ENCODE assay signal across 18 cellular contexts in the genomic region with DNA sequence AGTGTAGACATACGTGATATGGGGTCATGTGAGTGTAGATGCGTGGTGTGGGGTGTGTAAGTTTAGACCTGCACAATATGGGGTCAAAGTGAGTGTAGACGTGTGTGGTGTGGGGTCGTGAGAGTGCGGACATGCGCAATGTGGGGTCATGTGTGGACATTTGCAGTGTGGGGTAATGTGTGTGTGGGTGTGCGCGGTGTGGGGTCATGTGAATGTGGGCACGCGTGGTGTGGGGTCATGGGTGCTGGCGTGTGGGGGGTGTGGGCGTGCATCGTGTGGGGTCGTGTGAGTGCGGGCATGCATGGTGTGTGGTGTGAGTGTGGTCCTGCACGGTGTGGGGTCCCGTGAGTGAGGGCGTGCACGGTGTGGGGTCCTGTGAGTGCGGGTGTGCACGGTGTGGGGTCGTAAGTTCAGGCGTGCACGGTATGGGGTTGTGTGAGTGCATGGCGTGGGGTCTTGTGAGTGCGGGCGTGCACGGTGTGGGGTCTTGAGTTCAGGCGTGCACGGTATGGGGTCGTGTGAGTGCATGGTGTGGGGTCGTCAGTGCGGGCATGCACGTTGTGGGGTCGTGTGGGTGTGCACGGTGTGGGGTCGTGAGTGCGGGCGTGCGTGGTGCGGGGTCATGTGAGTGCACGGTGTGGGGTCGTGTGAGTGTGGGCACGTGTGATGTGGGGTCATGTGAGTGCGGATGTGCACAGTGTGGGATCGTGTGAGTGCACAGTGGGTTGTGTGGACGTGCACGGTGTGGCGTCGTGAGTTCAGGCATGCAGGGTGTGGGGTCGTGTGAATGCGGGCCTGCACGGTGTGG. TPM values are rescaled to one million over a fixed set of nuclear protein-coding genes. Genes with fewer than 3 reads are reported as not detected.
DNase-seq lines count a peak whose midpoint lies in the region; ATAC-seq, FAIRE-seq and TF ChIP-seq lines count a peak whose summit lies in the region.
"Had no signal": no experiment of that assay in that cellular context is flagged by ENCODE, and none has a peak within 500 bp of the region (broad histone marks: within the 10 kb centered on the region; RNA-seq: fewer than 3 reads in every experiment).

No MANE protein-coding gene starts in this region.

- H3K4me3 ChIP-seq in K562 (no peak overlapping the region), kidney (ENCODE audit: low read length in 2 of 2) (no peak overlapping the region)
- H3K4me3 ChIP-seq: GM23338, PC-9 had no signal

- WGBS in H9 (ENCODE audit: extremely low coverage, insufficient read length, low lambda C conversion rate) = 100% methylated on average over 3 of the region's 53 CpGs
- WGBS in K562 (ENCODE audit: insufficient coverage, low coverage, missing lambda C conversion rate) = 95% methylated on average over 45 of the region's 53 CpGs

- no peak overlapping the region for H2BK120ac ChIP-seq in H9 (ENCODE audit: low read depth, low read length, poor library complexity, severe bottlenecking)

- H3K9ac ChIP-seq in H9 (ENCODE audit: extremely low read depth, insufficient read length, low read length) (no peak overlapping the region), K562 (ENCODE audit: insufficient read depth in 1 of 2, low read depth in 2 of 2, low read length in 2 of 2) (no peak overlapping the region), kidney (ENCODE audit: low read length in 2 of 2) (no peak overlapping the region)
- H3K9ac ChIP-seq: KMS-11 had no signal

- in situ Hi-C loops in K562 (cut with MboI) = no loop called here

- H3K36me3 ChIP-seq in K562 (ENCODE audit: control insufficient read depth, insufficient read depth, low read length) = peaks cover 10% of the 10 kb centered on the region; the same call in 1 of the 3 replicates
- H3K36me3 ChIP-seq in kidney (ENCODE audit: control insufficient read depth in 1 of 2, insufficient read depth in 2 of 2, low read length in 2 of 2) = peaks cover 10 to 11% of the 10 kb centered on the region in 2 donors

- H3K79me1 ChIP-seq in H9 (ENCODE audit: insufficient read depth, low read depth, low read length, poor library complexity, severe bottlenecking) = peaks cover 3% of the 10 kb centered on the region

- no peak overlapping the region for H2AK5ac ChIP-seq in H9 (ENCODE audit: insufficient read length, low read length)

- no peak overlapping the region for H4K91ac ChIP-seq in H9 (ENCODE audit: insufficient read length, low read depth, low read length)

- DNase-seq in H9 (no peak), K562 (ENCODE audit: extremely low read depth in 1 of 4, low spot score in 3 of 4) (no peak), kidney (peak; percentile 67), omental fat pad (ENCODE audit: low spot score) (no peak), NOMO-1 treated with DMSO at 0.1 percent for 48 hours (lab: John Stamatoyannopoulos, UW; ENCODE audit: unreplicated experiment) (no peak), osteocyte (ENCODE audit: extremely low spot score, unreplicated experiment) (no peak)
- DNase-seq: CD4-positive, CD25-positive, alpha-beta regulatory T cell; DND-41; GF-D8; HFFc6; MM.1S; NCI-H187 treated with DMSO at 0.1 percent for 48 hours; NCI-H446 treated with DMSO at 0.1 percent for 48 hours; NCI-H748 treated with DMSO at 0.1 percent for 48 hours had no signal

- H3K4ac ChIP-seq in H9 (ENCODE audit: low read depth, low read length) = no peak overlapping the region

- H3K79me2 ChIP-seq in H9 (ENCODE audit: insufficient read depth, low read length) (peaks cover 2% of the 10 kb centered on the region; the same call in 1 of the 2 replicates), K562 (ENCODE audit: control insufficient read depth, insufficient read depth, low read length) (no peaks in the 10 kb centered on the region)

- H3K9me3 Mint-ChIP-seq in H9 (peaks cover 11 to 16% of the 10 kb centered on the region in 2 experiments; a peak in 4 of 5 replicates), osteocyte (ENCODE audit: unreplicated experiment) (no peaks in the 10 kb centered on the region)
- H3K9me3 Mint-ChIP-seq: CD4-positive, CD25-positive, alpha-beta regulatory T cell; GM23338; HFFc6 had no signal

- H3K9me1 ChIP-seq in K562 (ENCODE audit: control insufficient read depth, insufficient read depth, low read length) = no peaks in the 10 kb centered on the region

- FAIRE-seq in K562 (lab: Jason Lieb, UNC) = no peak
- no peak for FAIRE-seq in kidney (lab: Jason Lieb, UNC)

- intact Hi-C loops in K562 (cut with micrococcal nuclease) = no loop called here
- intact Hi-C loops in kidney (cut with DNase I) = no loop called here

- TF ChIP-seq CTCF in H9 (conservative IDR thresholded peaks at IDR 0.05) (no peak), K562 (IDR thresholded peaks at IDR 0.05 in 2 of 3, conservative IDR thresholded peaks at IDR 0.05 in 1 of 3; ENCODE audit: insufficient read depth in 2 of 3, low read depth in 1 of 3, low read length in 3 of 3) (no peak), kidney (IDR thresholded peaks at IDR 0.05; ENCODE audit: borderline replicate concordance, extremely low read depth, insufficient read depth) (no peak), omental fat pad (IDR thresholded peaks at IDR 0.05) (no peak), osteocyte (IDR thresholded peaks at IDR 0.05) (no peak)

- BruUV-seq in K562 (replicated peaks; lab: Mats Ljungman, UMichigan) = no TSS peak

- no peaks in the 10 kb centered on the region for H3K4me1 ChIP-seq in H9 (ENCODE audit: insufficient read depth, low read length)
- peaks cover 0 to 8% of the 10 kb centered on the region in 2 experiments; a peak in 1 of 5 replicates for H3K4me1 ChIP-seq in K562 (replicated peaks in 1 of 2; ENCODE audit: control insufficient read depth in 2 of 2, insufficient read depth in 2 of 2, low read length in 2 of 2)
- no peaks in the 10 kb centered on the region for H3K4me1 ChIP-seq in kidney (ENCODE audit: control insufficient read depth in 1 of 2, insufficient read depth in 1 of 2, low read depth in 1 of 2, low read length in 2 of 2)

- H3K36me3 Mint-ChIP-seq in H9 (ENCODE audit: insufficient read depth in 1 of 3, low read depth in 3 of 3) (peaks cover 22 to 42% (median 39%) of the 10 kb centered on the region in 3 experiments), osteocyte (ENCODE audit: unreplicated experiment) (peaks cover 28% of the 10 kb centered on the region)

- H2BK12ac ChIP-seq in H9 (ENCODE audit: insufficient read length, low read depth, low read length) = no peak overlapping the region

- TF ChIP-seq EP300 in K562 (IDR thresholded peaks at IDR 0.05; ENCODE audit: low read length) = no peak

- H3K27ac ChIP-seq in H9 (ENCODE audit: insufficient read length, low read depth, low read length) = no peak overlapping the region
- no peak overlapping the region for H3K27ac ChIP-seq in K562 (ENCODE audit: extremely low read depth, low read depth, low read length)
- H3K27ac ChIP-seq in kidney (ENCODE audit: low read depth in 2 of 2, low read length in 2 of 2) = no peak overlapping the region
- H3K27ac ChIP-seq: KMS-11, PC-9 had no signal

- H3K9me3 ChIP-seq in H9 (ENCODE audit: control insufficient read depth, low read depth, low read length) = no peaks in the 10 kb centered on the region
- peaks cover 14% of the 10 kb centered on the region for H3K9me3 ChIP-seq in K562 (replicated peaks; ENCODE audit: control insufficient read depth, insufficient read depth, low read depth, low read length)
- no peaks in the 10 kb centered on the region for H3K9me3 ChIP-seq in kidney (ENCODE audit: control insufficient read depth in 1 of 2, low read length in 2 of 2)

- H3K18ac ChIP-seq in H9 (ENCODE audit: insufficient read length, low read depth, low read length) = no peak overlapping the region

- H3K56ac ChIP-seq in H9 (ENCODE audit: insufficient read length, low read depth, low read length) = no peak overlapping the region

- H2AFZ ChIP-seq in H9 (ENCODE audit: low read length) (no peak overlapping the region), K562 (ENCODE audit: low read depth, low read length) (no peak overlapping the region)
- H2AFZ ChIP-seq: GM23338, PC-9 had no signal

- H3K23ac ChIP-seq in H9 (ENCODE audit: insufficient read length, low read depth, low read length) = peak overlapping the region; percentile 15

- H4K20me1 ChIP-seq in H9 (ENCODE audit: control insufficient read depth, insufficient read depth, insufficient read length) (no peaks in the 10 kb centered on the region), K562 (replicated peaks; ENCODE audit: control insufficient read depth, insufficient read depth, low read length) (no peaks in the 10 kb centered on the region)

- no peak for TF ChIP-seq POLR2A in K562 (conservative IDR thresholded peaks at IDR 0.05)

- H3K4me1 Mint-ChIP-seq in H9 (peaks cover 3% of the 10 kb centered on the region in 2 experiments; a peak in 3 of 4 replicates), osteocyte (ENCODE audit: unreplicated experiment) (peaks cover 8% of the 10 kb centered on the region)
- H3K4me1 Mint-ChIP-seq: GM23338 had no signal

- H3K27ac Mint-ChIP-seq in H9 (peak overlapping the region in 1 of 3 experiments; percentile 39; a peak in 2 of 7 replicates), osteocyte (ENCODE audit: unreplicated experiment) (no peak overlapping the region)
- H3K27ac Mint-ChIP-seq: GM23338, HFFc6 had no signal

- H3K23me2 ChIP-seq in H9 (ENCODE audit: insufficient read length, low read depth, low read length, poor library complexity, severe bottlenecking) = no peaks in the 10 kb centered on the region

- no peak for TF ChIP-seq RAD21 in K562 (CRISPR knock-in tag; conservative IDR thresholded peaks at IDR 0.05 in 1 of 2, IDR thresholded peaks at IDR 0.05 in 1 of 2)

- no peaks in the 10 kb centered on the region; the same call in 1 of the 2 replicates for H3K27me3 Mint-ChIP-seq in H9 (ENCODE audit: low read depth)
- no peaks in the 10 kb centered on the region for H3K27me3 Mint-ChIP-seq in osteocyte (ENCODE audit: unreplicated experiment)
- H3K27me3 Mint-ChIP-seq: CD4-positive, CD25-positive, alpha-beta regulatory T cell had no signal

- H4K5ac ChIP-seq in H9 (ENCODE audit: insufficient read length, low read depth, low read length) = peak overlapping the region; percentile 39

- H2BK20ac ChIP-seq in H9 (ENCODE audit: low read depth, low read length, poor library complexity, severe bottlenecking) = no peak overlapping the region

- CTCF ChIA-PET in K562 (lab: Yijun Ruan, JAX; ENCODE audit: low intra/inter-chr PET ratio) = no interaction called here

- peak overlapping the region; percentile 46 for H4K8ac ChIP-seq in H9 (replicated peaks; ENCODE audit: insufficient read length, low read depth, low read length)

- no peak for ATAC-seq in K562
- ATAC-seq in omental fat pad (ENCODE audit: low FRiP score) = peak; percentile 25
- no peak for ATAC-seq in GM19455 (IDR thresholded peaks at IDR 0.05; ENCODE audit: unreplicated experiment)
- ATAC-seq: GM23338 had no signal

- no peak overlapping the region for H2BK15ac ChIP-seq in H9 (ENCODE audit: low read depth, low read length)

- H3K4me3 Mint-ChIP-seq in H9 = peak overlapping the region in 1 of 2 experiments; percentile 34; a peak in 2 of 5 replicates
- H3K4me3 Mint-ChIP-seq in osteocyte (ENCODE audit: unreplicated experiment) = no peak overlapping the region
- H3K4me3 Mint-ChIP-seq: GM23338, HFFc6 had no signal

- H3K4me2 ChIP-seq in H9 (ENCODE audit: insufficient read depth, insufficient read length, low read length) (no peak overlapping the region), K562 (ENCODE audit: insufficient read depth, low read length) (no peak overlapping the region)
- H3K4me2 ChIP-seq: GM23338, KMS-11, PC-9 had no signal

- POLR2A ChIA-PET in K562 (lab: Yijun Ruan, JAX) = no interaction called here

- H3T11ph ChIP-seq in H9 (ENCODE audit: low read length) = no peak overlapping the region

- H3K27me3 ChIP-seq in H9 (ENCODE audit: insufficient read depth, low read length) = no peaks in the 10 kb centered on the region
- H3K27me3 ChIP-seq in K562 (ENCODE audit: control insufficient read depth in 2 of 2, insufficient read depth in 2 of 2, low read length in 2 of 2) = no peaks in the 10 kb centered on the region

- no peak overlapping the region for H2BK5ac ChIP-seq in H9 (ENCODE audit: insufficient read length, low read length)

- no peak overlapping the region; the same call in 1 of the 2 replicates for H3K14ac ChIP-seq in H9 (ENCODE audit: insufficient read depth, low read length)

RNA-seq across cellular contexts. Expression of a gene that starts 14.3 kb away (rescaled TPM):
- 52.0 and 52.7 TPM in 2 replicates for total RNA-seq in H9 (2021)
- 50.4 and 99.7 TPM in 2 replicates for total RNA-seq in K562 (2011; cell fraction: chromatin; rRNA removed; ENCODE audit: low replicate concordance)
- 29.4 and 29.6 TPM in 2 replicates for total RNA-seq in K562 (2011; cell fraction: nucleolus; rRNA removed)
- total RNA-seq in K562 (2011; cell fraction: nucleoplasm; rRNA removed) = 45.9 and 53.0 TPM in 2 replicates
- total RNA-seq in K562 (2014; rRNA removed) = 27.9 and 28.4 TPM in 2 replicates
- total RNA-seq in K562 (2014; rRNA removed; fragmentation: Illumina TruSeq; extraction: Trizol) = 25.4 and 28.4 TPM in 2 replicates
- 13.4 and 15.8 TPM in 2 replicates for total RNA-seq in K562 (2015; rRNA removed; fragmentation: Illumina TruSeq; extraction: Trizol)
- 32.8 and 33.0 TPM in 2 replicates for total RNA-seq in K562 (2021)
- polyA plus RNA-seq in K562 (2011; rRNA removed) = 36.7 and 49.3 TPM in 2 replicates
- 11.9 and 21.9 TPM in 2 replicates for polyA plus RNA-seq in K562 (2011; cell fraction: cytosol; rRNA removed)
- polyA plus RNA-seq in K562 (2011; cell fraction: nucleus; rRNA removed) = 58.9 and 69.0 TPM in 2 replicates
- 23.1 and 24.6 TPM in 2 replicates for polyA plus RNA-seq in K562 (2012)
- 24.9 and 34.9 TPM in 2 replicates for polyA plus RNA-seq in K562 (2014; fragmentation: Illumina TruSeq; extraction: Trizol)
- polyA plus RNA-seq in K562 (2014; fragmentation: Nextera tagmentation; extraction: Ambion mirVana) = 10 to 100 TPM; 11.3 to 18.1 TPM
- 33.0 and 36.9 TPM in 2 replicates for polyA plus RNA-seq in K562 (2014; rRNA removed)
- polyA minus RNA-seq in K562 (2011; rRNA and poly(A)+ RNA removed) = 27.2 and 35.6 TPM in 2 replicates
- polyA minus RNA-seq in K562 (2011; cell fraction: cytosol; rRNA and poly(A)+ RNA removed) = 12.0 and 18.8 TPM in 2 replicates
- polyA minus RNA-seq in K562 (2011; cell fraction: nucleus; rRNA and poly(A)+ RNA removed) = 13.5 and 22.7 TPM in 2 replicates
- total RNA-seq in kidney = 53.8 TPM
- 25.0 TPM for polyA plus RNA-seq in kidney (ENCODE audit: insufficient read depth, low read depth, low replicate concordance)
- total RNA-seq in omental fat pad = 10 to 100 TPM; 31.7 to 97.9 (median 70.7) TPM
- 94.6 and 96.7 TPM in 2 replicates for total RNA-seq in osteocyte
